In the genomic region with DNA sequence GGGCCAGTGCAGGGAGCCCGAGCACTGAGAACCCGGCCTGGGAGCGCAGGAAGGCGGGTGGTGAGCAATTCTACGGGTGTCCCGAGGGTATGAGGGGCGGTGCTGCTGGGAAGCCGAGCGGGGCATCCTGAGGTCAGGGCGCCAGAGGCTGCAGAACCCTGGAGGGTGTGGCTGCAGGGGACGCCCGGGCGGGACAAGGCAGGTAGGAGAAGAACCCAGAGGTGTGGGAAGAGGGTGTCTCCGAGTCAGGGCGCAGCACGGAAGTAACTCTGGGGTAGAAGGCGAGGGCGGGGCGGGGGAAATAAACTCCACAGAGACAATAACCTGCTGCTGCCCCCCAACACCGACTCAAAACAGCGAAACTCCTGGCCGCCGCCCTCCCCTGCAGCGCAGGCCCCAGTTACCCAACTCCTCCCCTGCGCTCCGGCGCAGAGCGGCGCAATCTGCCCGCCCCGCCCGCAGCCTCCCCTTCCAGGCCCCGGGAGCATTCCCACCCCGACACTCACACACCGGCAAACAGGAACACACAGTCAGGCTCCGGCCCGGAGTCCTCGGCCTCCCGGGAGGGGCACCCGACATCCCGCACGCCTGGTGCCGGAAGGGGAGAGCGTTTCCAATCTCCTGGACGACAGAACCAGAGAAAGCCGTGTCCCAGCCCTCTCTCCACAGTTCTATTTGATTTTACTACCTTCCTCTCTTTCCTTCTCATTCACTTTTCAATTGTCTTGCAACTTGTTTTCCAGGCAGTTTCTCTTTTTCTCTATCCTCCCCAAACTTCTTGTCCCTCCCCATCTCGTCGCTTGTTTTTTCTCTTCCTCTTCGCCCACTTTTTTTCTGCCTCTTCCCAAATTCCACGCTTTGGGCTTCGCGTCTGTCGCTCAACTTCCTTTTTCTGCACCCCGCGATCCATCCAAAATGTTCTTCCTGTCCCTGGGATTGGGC, we compare ENCODE assay signal across 9 cellular contexts. TPM values are rescaled to one million over a fixed set of nuclear protein-coding genes. Genes with fewer than 3 reads are reported as not detected.
DNase-seq lines count a peak whose midpoint lies in the region; ATAC-seq lines count a peak whose summit lies in the region.
"Had no signal": no experiment of that assay in that cellular context is flagged by ENCODE, and none has a peak within 500 bp of the region (broad histone marks: within the 10 kb centered on the region; RNA-seq: fewer than 3 reads in every experiment).

No MANE protein-coding gene starts in this region.

- intact Hi-C loops in activated CD4-positive, alpha-beta memory T cell treated with anti-CD3 and anti-CD28 coated beads for 36 hours (cut with micrococcal nuclease): no loop called here

- POLR2A ChIA-PET in activated CD4-positive, alpha-beta memory T cell treated with anti-CD3 and anti-CD28 coated beads for 36 hours (lab: Charles Lee): no interaction called here

- H3K27ac Mint-ChIP-seq in activated naive CD4-positive, alpha-beta T cell treated with anti-CD3 and anti-CD28 coated beads, Interleukin-2, amount 10 ng/mL, durations not matched to agents 7 days and 5 days: no peak overlapping the region
- H3K27ac Mint-ChIP-seq in activated CD4-positive, alpha-beta memory T cell treated with anti-CD3 and anti-CD28 coated beads for 36 hours: no peak overlapping the region

- H3K27ac ChIP-seq in thymus (ENCODE audit: low read depth): peak overlapping the region; percentile 4

- peaks cover 22% of the 10 kb centered on the region for H3K4me1 ChIP-seq in thymus (ENCODE audit: control insufficient read depth, insufficient read depth, low read length)

- H3K4me3 ChIP-seq in iPS-18c (ENCODE audit: insufficient read depth, low read depth, low read length) (peak overlapping the region; percentile 73), thymus (ENCODE audit: low read length) (peak overlapping the region; percentile 58)

- H3K36me3 ChIP-seq in thymus (ENCODE audit: control insufficient read depth, insufficient read depth): no peaks in the 10 kb centered on the region

- peak overlapping the region; percentile 73 for H3K4me3 Mint-ChIP-seq in activated naive CD4-positive, alpha-beta T cell treated with anti-CD3 and anti-CD28 coated beads, Interleukin-2, amount 10 ng/mL, durations not matched to agents 7 days and 5 days
- H3K4me3 Mint-ChIP-seq in activated CD4-positive, alpha-beta memory T cell treated with anti-CD3 and anti-CD28 coated beads for 36 hours: peak overlapping the region; percentile 54

- DNase-seq in activated naive CD4-positive, alpha-beta T cell treated with anti-CD3 and anti-CD28 coated beads, Interleukin-2, amount 10 ng/mL, durations not matched to agents 7 days and 5 days: peak; percentile 29
- DNase-seq in activated naive CD4-positive, alpha-beta T cell treated with Interleukin-2 at 50 U/mL for 16 hours: no peak
- no peak for DNase-seq in activated CD4-positive, alpha-beta memory T cell treated with anti-CD3 and anti-CD28 coated beads for 36 hours
- DNase-seq in NCI-H2196 (lab: John Stamatoyannopoulos, UW; ENCODE audit: unreplicated experiment) (no peak), pons (ENCODE audit: low spot score) (no peak)

- ATAC-seq in HG03354 (IDR thresholded peaks at IDR 0.05; ENCODE audit: poor library complexity, severe bottlenecking, unreplicated experiment): no peak

- H3K27me3 Mint-ChIP-seq in activated naive CD4-positive, alpha-beta T cell treated with anti-CD3 and anti-CD28 coated beads, Interleukin-2, amount 10 ng/mL, durations not matched to agents 7 days and 5 days: peaks cover 94% of the 10 kb centered on the region
- H3K27me3 Mint-ChIP-seq in activated CD4-positive, alpha-beta memory T cell treated with anti-CD3 and anti-CD28 coated beads for 36 hours: peaks cover 67% of the 10 kb centered on the region

- H3K4me1 Mint-ChIP-seq in activated naive CD4-positive, alpha-beta T cell treated with anti-CD3 and anti-CD28 coated beads, Interleukin-2, amount 10 ng/mL, durations not matched to agents 7 days and 5 days: peaks cover 42% of the 10 kb centered on the region
- H3K4me1 Mint-ChIP-seq in activated CD4-positive, alpha-beta memory T cell treated with anti-CD3 and anti-CD28 coated beads for 36 hours (ENCODE audit: low read depth): peaks cover 34% of the 10 kb centered on the region

- peaks cover 2% of the 10 kb centered on the region for H3K36me3 Mint-ChIP-seq in activated naive CD4-positive, alpha-beta T cell treated with anti-CD3 and anti-CD28 coated beads, Interleukin-2, amount 10 ng/mL, durations not matched to agents 7 days and 5 days
- H3K36me3 Mint-ChIP-seq in activated CD4-positive, alpha-beta memory T cell treated with anti-CD3 and anti-CD28 coated beads for 36 hours: no peaks in the 10 kb centered on the region

- 3% methylated on average over 55 of the region's 55 CpGs for WGBS in thymus

- peaks cover 31% of the 10 kb centered on the region for H3K27me3 ChIP-seq in thymus (ENCODE audit: control insufficient read depth, insufficient read depth)

- CTCF ChIA-PET in activated naive CD4-positive, alpha-beta T cell treated with anti-CD3 and anti-CD28 coated beads, Interleukin-2, amount 10 ng/mL, durations not matched to agents 7 days and 5 days (lab: Charles Lee): no interaction called here
- CTCF ChIA-PET in activated CD4-positive, alpha-beta memory T cell treated with anti-CD3 and anti-CD28 coated beads for 36 hours (lab: Charles Lee): no interaction called here

- no peaks in the 10 kb centered on the region for H3K9me3 ChIP-seq in iPS-18c (ENCODE audit: control insufficient read depth, insufficient read depth, low read length)
- H3K9me3 ChIP-seq in thymus (ENCODE audit: control insufficient read depth): no peaks in the 10 kb centered on the region

- peaks cover 2% of the 10 kb centered on the region for H3K9me3 Mint-ChIP-seq in activated naive CD4-positive, alpha-beta T cell treated with anti-CD3 and anti-CD28 coated beads, Interleukin-2, amount 10 ng/mL, durations not matched to agents 7 days and 5 days
- no peaks in the 10 kb centered on the region for H3K9me3 Mint-ChIP-seq in activated CD4-positive, alpha-beta memory T cell treated with anti-CD3 and anti-CD28 coated beads for 36 hours

RNA-seq across cellular contexts. Expression of gene HRK, which starts 2.4 kb away (rescaled TPM):
- not detected for total RNA-seq in activated CD4-positive, alpha-beta memory T cell treated with anti-CD3 and anti-CD28 coated beads for 36 hours
- polyA plus RNA-seq in thymus: 1.9 TPM
- total RNA-seq: T-helper 2 cell treated with Interferon-gamma antibody and Interleukin-4, amounts not matched to agents 100 ng/mL and 5 ng/mL, for 36 hours had no signal

RNA-seq across cellular contexts. Expression of gene FBXW8, which starts 31.9 kb away (rescaled TPM):
- 1 to 10 TPM; 5.3 to 5.7 TPM for total RNA-seq in activated CD4-positive, alpha-beta memory T cell treated with anti-CD3 and anti-CD28 coated beads for 36 hours
- 4.5 TPM for polyA plus RNA-seq in thymus
